ENCODE assay signal across 6 cellular contexts in genomic region chr20:51298141-51298540, GRCh38.
"Had no signal": no experiment of that assay in that cellular context is flagged by ENCODE, and none has a peak within 500 bp of the region (broad histone marks: within the 10 kb centered on the region; RNA-seq: fewer than 3 reads in every experiment).

No MANE protein-coding gene starts in this region.

- H3K4me3 ChIP-seq: K562 had no signal

- H3K27ac ChIP-seq: HL-60 had no signal

- ATAC-seq: HepG2, K562 had no signal

- DNase-seq: IMR-90, KBM-7, KG1 had no signal
